In the genomic region with DNA sequence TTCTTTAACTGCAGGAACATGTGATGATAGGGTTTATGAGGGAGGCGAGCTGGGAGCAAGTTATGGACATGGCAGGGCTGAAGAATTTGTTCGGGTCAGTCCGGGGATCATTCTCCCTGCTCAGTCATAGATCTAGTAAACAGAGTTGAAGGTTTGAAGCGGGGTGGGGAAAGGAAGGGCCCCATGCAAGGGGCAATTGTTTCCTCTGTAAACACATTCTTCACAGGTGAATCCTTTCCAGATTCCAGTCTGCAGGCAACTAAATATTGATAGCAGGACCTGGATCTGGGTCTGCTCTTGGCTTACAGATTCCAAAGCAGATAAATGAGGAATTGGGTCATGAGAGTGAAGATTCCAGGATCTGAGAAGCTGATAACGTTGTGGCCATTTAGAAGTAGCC, we compare ENCODE assay signal across 16 cellular contexts. TPM values are rescaled to one million over a fixed set of nuclear protein-coding genes. Genes with fewer than 3 reads are reported as not detected.
"Had no signal": no experiment of that assay in that cellular context is flagged by ENCODE, and none has a peak within 500 bp of the region (broad histone marks: within the 10 kb centered on the region; RNA-seq: fewer than 3 reads in every experiment).

No MANE protein-coding gene starts in this region.

- FAIRE-seq: small intestine had no signal

- H3K9me3 ChIP-seq: transverse colon had no signal

- H3K27me3 ChIP-seq: transverse colon had no signal

- H3K4me3 ChIP-seq: transverse colon had no signal

- H3K27ac ChIP-seq: transverse colon had no signal

- DNase-seq: activated CD4-positive, alpha-beta T cell treated with anti-CD3 and anti-CD28 coated beads, Interleukin-2, amount 50 U/mL, for 1 hour; activated naive CD4-positive, alpha-beta T cell; activated naive CD8-positive, alpha-beta T cell treated with anti-CD3 and anti-CD28 coated beads, Interleukin-2, amount 10 ng/mL, durations not matched to agents 7 days and 5 days; anterior cingulate cortex; cerebellar nuclear complex; erythroblast; hippocampal formation; kidney glomerular epithelial cell; right cardiac atrium; small intestine; stimulated activated CD4-positive, alpha-beta T cell treated with anti-CD3 and anti-CD28 coated beads, Interleukin-4, amount 100 ng/mL, for 4 hours; stimulated activated CD8-positive, alpha-beta memory T cell treated with anti-CD3 and anti-CD28 coated beads, Interleukin-4, amount 100 ng/mL, for 48 hours; stimulated activated naive CD4-positive, alpha-beta T cell treated with Interleukin-2 at 50 U/mL for 16 hours; substantia nigra; transverse colon had no signal

- H3K4me1 ChIP-seq: transverse colon had no signal

- H3K36me3 ChIP-seq: transverse colon had no signal

RNA-seq across cellular contexts. Expression of gene ARHGAP24, which starts 44.3 kb away (rescaled TPM):
- total RNA-seq: activated CD8-positive, alpha-beta memory T cell treated with anti-CD3 and anti-CD28 coated beads for 36 hours had no signal
